ENCODE assay signal across 9 cellular contexts in genomic region chr3:183265157-183265642, GRCh38. TPM values are rescaled to one million over a fixed set of nuclear protein-coding genes. Genes with fewer than 3 reads are reported as not detected.
DNase-seq lines count a peak whose midpoint lies in the region; ATAC-seq and TF ChIP-seq lines count a peak whose summit lies in the region.
"Had no signal": no experiment of that assay in that cellular context is flagged by ENCODE, and none has a peak within 500 bp of the region (broad histone marks: within the 10 kb centered on the region; RNA-seq: fewer than 3 reads in every experiment).

No MANE protein-coding gene starts in this region.

- no peak for TF ChIP-seq CTCF in gastrocnemius medialis (IDR thresholded peaks at IDR 0.05 in 4 of 5, conservative IDR thresholded peaks at IDR 0.05 in 1 of 5)

- H3K27ac ChIP-seq in gastrocnemius medialis: peak overlapping the region; percentile 56 to 72 (median 64)

- ATAC-seq in gastrocnemius medialis (peak; percentile 35 to 48), GM21367 (IDR thresholded peaks at IDR 0.05; ENCODE audit: unreplicated experiment) (no peak), GM18868 (IDR thresholded peaks at IDR 0.05; ENCODE audit: unreplicated experiment) (no peak)

- in situ Hi-C loops in gastrocnemius medialis (cut with MboI; ENCODE audit: low sequenced_read_pairs in 4 of 4): no loop called here

- H3K36me3 ChIP-seq in gastrocnemius medialis: no peaks in the 10 kb centered on the region
- H3K36me3 ChIP-seq: adrenal gland had no signal

- peaks cover 42 to 57% of the 10 kb centered on the region in 2 donors for H3K4me1 ChIP-seq in gastrocnemius medialis

- H3K9me3 ChIP-seq in gastrocnemius medialis: no peaks in the 10 kb centered on the region
- H3K9me3 ChIP-seq: adrenal gland had no signal

- H3K4me3 ChIP-seq in gastrocnemius medialis: no peak overlapping the region
- H3K4me3 ChIP-seq: adrenal gland had no signal

- peak; percentile 50 for DNase-seq in NCI-H1417 treated with DMSO at 0.1 percent for 48 hours (lab: John Stamatoyannopoulos, UW)
- peak; percentile 86 for DNase-seq in astrocyte of the hippocampus (ENCODE audit: low read depth, low spot score)
- peak; percentile 37 to 39 for DNase-seq in hippocampal formation (lab: John Stamatoyannopoulos, UW)
- peak in 1 of 2 donors; percentile 31 for DNase-seq in gastrocnemius medialis
- no peak for DNase-seq in NCI-H524 (lab: John Stamatoyannopoulos, UW)
- DNase-seq in AML-193 (lab: John Stamatoyannopoulos, UW): no peak

- H3K27me3 ChIP-seq in gastrocnemius medialis: no peaks in the 10 kb centered on the region
- H3K27me3 ChIP-seq: adrenal gland had no signal

- TF ChIP-seq POLR2A in gastrocnemius medialis (IDR thresholded peaks at IDR 0.05): no peak

- intact Hi-C loops in gastrocnemius medialis (cut with DNase I; ENCODE audit: low total_unique reads): loop anchor here (5.0 to 10.0 kb wide), 3 partner anchors 168 to 620 kb away; partner anchors contain the start of genes MCCC1 and PARL

RNA-seq across cellular contexts. Expression of gene B3GNT5, which starts 12.1 kb away (rescaled TPM):
- 10 to 100 TPM; 18.2 to 41.2 (median 26.0) TPM for total RNA-seq in gastrocnemius medialis

Comparison
In these comparisons a context has a peak if more than half of its experiments do, and no peak if none do; other contexts are left out.
1. DNase-seq: peak in NCI-H1417 treated with DMSO at 0.1 percent for 48 hours (single experiment), astrocyte of the hippocampus (single experiment) and hippocampal formation (2 of 2); none in NCI-H524 (0 of 2) and AML-193 (0 of 2).
2. ATAC-seq: peak in gastrocnemius medialis (2 of 2); none in GM21367 (single experiment) and GM18868 (single experiment).